Comparison of ENCODE assay signal across 26 cellular contexts in the genomic region with DNA sequence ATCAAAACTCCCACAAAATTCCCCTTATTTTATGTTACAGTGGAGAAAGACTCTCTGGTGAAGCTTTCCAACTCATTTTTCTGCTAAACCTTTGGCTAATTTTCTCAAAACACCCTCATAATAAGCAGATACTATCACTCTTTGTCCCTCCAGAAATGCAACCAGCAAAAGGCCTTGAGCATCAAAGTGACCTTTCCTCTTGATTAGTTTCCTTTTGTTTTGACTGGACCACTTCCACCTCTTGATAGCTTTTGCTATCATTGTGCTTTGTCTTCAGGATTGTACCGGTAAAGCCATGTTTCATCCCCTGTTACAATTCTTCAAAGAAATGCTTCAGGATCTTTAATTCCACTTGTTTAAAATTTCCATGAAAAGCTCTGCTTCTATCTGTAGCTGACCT.
"Had no signal": no experiment of that assay in that cellular context is flagged by ENCODE, and none has a peak within 500 bp of the region (broad histone marks: within the 10 kb centered on the region; RNA-seq: fewer than 3 reads in every experiment).

No MANE protein-coding gene starts in this region.

- H3K27ac Mint-ChIP-seq: activated CD4-positive, alpha-beta memory T cell treated with anti-CD3 and anti-CD28 coated beads for 36 hours; activated CD4-positive, alpha-beta T cell treated with anti-CD3 and anti-CD28 coated beads, Interleukin-2, amount 10 ng/mL, durations not matched to agents 7 days and 5 days; activated naive CD4-positive, alpha-beta T cell treated with anti-CD3 and anti-CD28 coated beads, Interleukin-2, amount 50 U/mL, for 72 hours; activated naive CD8-positive, alpha-beta T cell treated with anti-CD3 and anti-CD28 coated beads, Interleukin-2, amount 50 U/mL, for 24 hours; brain; T-cell had no signal

- H3K4me1 Mint-ChIP-seq: activated CD4-positive, alpha-beta T cell treated with anti-CD3 and anti-CD28 coated beads, Interleukin-2, amount 10 ng/mL, durations not matched to agents 7 days and 5 days; activated naive CD8-positive, alpha-beta T cell treated with anti-CD3 and anti-CD28 coated beads, Interleukin-2, amount 50 U/mL, for 24 hours; brain; central memory CD8-positive, alpha-beta T cell; T-cell had no signal

- H3K4me3 Mint-ChIP-seq: activated CD4-positive, alpha-beta memory T cell treated with anti-CD3 and anti-CD28 coated beads for 36 hours; activated CD4-positive, alpha-beta T cell treated with anti-CD3 and anti-CD28 coated beads, Interleukin-2, amount 10 ng/mL, durations not matched to agents 7 days and 5 days; activated naive CD8-positive, alpha-beta T cell treated with anti-CD3 and anti-CD28 coated beads, Interleukin-2, amount 50 U/mL, for 24 hours; activated T-cell treated with anti-CD3 and anti-CD28 coated beads, Interleukin-2, amount 50 U/mL, for 4 hours; brain; central memory CD8-positive, alpha-beta T cell; T-cell had no signal

- H3K9me3 Mint-ChIP-seq: activated CD4-positive, alpha-beta memory T cell treated with anti-CD3 and anti-CD28 coated beads for 36 hours; activated CD4-positive, alpha-beta T cell treated with anti-CD3 and anti-CD28 coated beads, Interleukin-2, amount 10 ng/mL, durations not matched to agents 7 days and 5 days; activated naive CD8-positive, alpha-beta T cell treated with anti-CD3 and anti-CD28 coated beads, Interleukin-2, amount 50 U/mL, for 24 hours; activated T-cell treated with anti-CD3 and anti-CD28 coated beads, Interleukin-2, amount 50 U/mL, for 4 hours; brain had no signal

- H3K27ac ChIP-seq: VCaP had no signal

- H3K27me3 Mint-ChIP-seq: activated CD4-positive, alpha-beta memory T cell treated with anti-CD3 and anti-CD28 coated beads for 36 hours; activated CD4-positive, alpha-beta T cell treated with anti-CD3 and anti-CD28 coated beads, Interleukin-2, amount 10 ng/mL, durations not matched to agents 7 days and 5 days; activated naive CD8-positive, alpha-beta T cell treated with anti-CD3 and anti-CD28 coated beads, Interleukin-2, amount 50 U/mL, for 24 hours; brain; central memory CD8-positive, alpha-beta T cell; T-cell had no signal

- DNase-seq: activated CD4-positive, alpha-beta memory T cell treated with anti-CD3 and anti-CD28 coated beads for 36 hours; activated CD4-positive, alpha-beta T cell treated with anti-CD3 and anti-CD28 coated beads, Interleukin-2, amount 10 ng/mL, durations not matched to agents 7 days and 5 days; activated CD4-positive, CD25-positive, alpha-beta regulatory T cell; activated CD8-positive, alpha-beta memory T cell treated with anti-CD3 and anti-CD28 coated beads for 24 hours; activated effector memory CD4-positive, alpha-beta T cell treated with anti-CD3 and anti-CD28 coated beads, Interleukin-2, amount 50 U/mL, for 16 hours; activated naive CD4-positive, alpha-beta T cell treated with Interleukin-2 at 50 U/mL for 16 hours; activated naive CD8-positive, alpha-beta T cell treated with anti-CD3 and anti-CD28 coated beads, Interleukin-2, amount 50 U/mL, for 24 hours; activated T-cell treated with anti-CD3 and anti-CD28 coated beads, Interleukin-2, amount 50 U/mL, for 4 hours; amygdala; cortex of kidney; NCI-H1048; NCI-H1930; NCI-H2171 treated with DMSO at 0.1 percent for 48 hours; NCI-H510A; NCI-H526 treated with DMSO at 0.1 percent for 48 hours; NCI-H82; SIG-M5; T-cell; T-helper 2 cell; T1000 had no signal

- ATAC-seq: activated naive CD4-positive, alpha-beta T cell treated with anti-CD3 and anti-CD28 coated beads, Interleukin-2, amount 50 U/mL, for 72 hours; activated naive CD8-positive, alpha-beta T cell treated with anti-CD3 and anti-CD28 coated beads, Interleukin-2, amount 50 U/mL, for 24 hours; activated T-cell treated with anti-CD3 and anti-CD28 coated beads, Interleukin-2, amount 50 U/mL, for 4 hours; T-cell had no signal

- H3K36me3 Mint-ChIP-seq: activated CD4-positive, alpha-beta memory T cell treated with anti-CD3 and anti-CD28 coated beads for 36 hours; activated naive CD4-positive, alpha-beta T cell treated with anti-CD3 and anti-CD28 coated beads, Interleukin-2, amount 50 U/mL, for 72 hours; brain; T-cell had no signal

- FAIRE-seq: astrocyte, TTC549 had no signal
